In the genomic region with DNA sequence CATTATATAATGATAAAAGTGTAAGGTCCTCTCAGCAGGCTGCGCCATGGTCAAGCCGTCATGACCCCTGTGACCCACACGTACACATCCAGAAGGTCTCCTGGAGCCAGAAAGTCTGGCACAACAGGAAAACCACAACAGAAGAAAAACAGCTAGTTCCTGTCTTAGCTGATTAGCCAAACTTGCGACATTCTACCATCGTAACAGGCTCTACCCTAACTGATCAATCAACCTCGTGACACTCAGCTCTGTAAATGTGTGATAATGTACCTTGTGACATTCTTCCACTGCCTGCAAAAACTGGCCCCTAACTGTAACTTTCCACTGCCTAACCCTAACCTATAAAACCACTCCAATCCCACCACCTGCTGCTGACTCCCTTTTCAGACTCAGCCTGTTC, we compare ENCODE assay signal across 20 cellular contexts.
DNase-seq lines count a peak whose midpoint lies in the region; ATAC-seq, FAIRE-seq and TF ChIP-seq lines count a peak whose summit lies in the region.
"Had no signal": no experiment of that assay in that cellular context is flagged by ENCODE, and none has a peak within 500 bp of the region (broad histone marks: within the 10 kb centered on the region; RNA-seq: fewer than 3 reads in every experiment).

No MANE protein-coding gene starts in this region.

- FAIRE-seq in bronchial epithelial cell (lab: Jason Lieb, UNC), result peak; percentile 80
- FAIRE-seq: G401.6, GM12878 had no signal

- ATAC-seq in HG03025 (IDR thresholded peaks at IDR 0.05; ENCODE audit: low FRiP score, unreplicated experiment) (no peak), HG02840 (IDR thresholded peaks at IDR 0.05; ENCODE audit: low FRiP score, unreplicated experiment) (no peak)
- ATAC-seq: GM12878 had no signal

- H3K4me1 Mint-ChIP-seq in activated CD4-positive, alpha-beta memory T cell treated with anti-CD3 and anti-CD28 coated beads, Interleukin-2, amount 10 ng/mL, durations not matched to agents 7 days and 5 days, result no peaks in the 10 kb centered on the region

- DNase-seq in SIG-M5 treated with dmso at 0.1 percent for 504 hours (lab: John Stamatoyannopoulos, UW; ENCODE audit: unreplicated experiment) (peak; percentile 1), SIG-M5 (lab: John Stamatoyannopoulos, UW) (no peak), OCI-M1 (lab: John Stamatoyannopoulos, UW) (peak; percentile 96), bronchial epithelial cell (ENCODE audit: low read depth) (no peak), T-helper 1 cell (no peak)
- DNase-seq in activated CD4-positive, alpha-beta memory T cell treated with anti-CD3 and anti-CD28 coated beads, Interleukin-2, amount 10 ng/mL, durations not matched to agents 7 days and 5 days, result no peak
- DNase-seq: DND-41, GOT3, NCI-H1048, NCI-H146, NCI-H2081 treated with DMSO at 0.1 percent for 48 hours, NCI-H510A treated with DMSO at 0.1 percent for 48 hours, NCI-H82, Peyer's patch, SHP77, SW 1271 had no signal

- no peaks in the 10 kb centered on the region for H3K36me3 Mint-ChIP-seq in activated CD4-positive, alpha-beta memory T cell treated with anti-CD3 and anti-CD28 coated beads, Interleukin-2, amount 10 ng/mL, durations not matched to agents 7 days and 5 days (ENCODE audit: low read depth)

- no peak overlapping the region for H3K4me3 Mint-ChIP-seq in activated CD4-positive, alpha-beta memory T cell treated with anti-CD3 and anti-CD28 coated beads, Interleukin-2, amount 10 ng/mL, durations not matched to agents 7 days and 5 days

- no peak for TF ChIP-seq CTCF in bronchial epithelial cell (IDR thresholded peaks at IDR 0.05; ENCODE audit: insufficient read depth, low read length, severe bottlenecking)

- no peaks in the 10 kb centered on the region for H3K27me3 ChIP-seq in bronchial epithelial cell (ENCODE audit: control insufficient read depth, insufficient read depth, low read length)
- H3K27me3 ChIP-seq: Peyer's patch had no signal

- H3K36me3 ChIP-seq in bronchial epithelial cell (ENCODE audit: control insufficient read depth, insufficient read depth, low read length), result no peaks in the 10 kb centered on the region
- H3K36me3 ChIP-seq: Peyer's patch had no signal

- CTCF ChIA-PET in activated CD4-positive, alpha-beta memory T cell treated with anti-CD3 and anti-CD28 coated beads, Interleukin-2, amount 10 ng/mL, durations not matched to agents 7 days and 5 days (lab: Charles Lee), result no interaction called here

- peaks cover 27% of the 10 kb centered on the region for H3K9me3 Mint-ChIP-seq in activated CD4-positive, alpha-beta memory T cell treated with anti-CD3 and anti-CD28 coated beads, Interleukin-2, amount 10 ng/mL, durations not matched to agents 7 days and 5 days

- POLR2A ChIA-PET in activated CD4-positive, alpha-beta memory T cell treated with anti-CD3 and anti-CD28 coated beads, Interleukin-2, amount 10 ng/mL, durations not matched to agents 7 days and 5 days (lab: Charles Lee), result no interaction called here

- H3K4me3 ChIP-seq in bronchial epithelial cell (ENCODE audit: low read depth, low read length), result no peak overlapping the region
- H3K4me3 ChIP-seq: GM12878, Peyer's patch had no signal

- H3K27me3 Mint-ChIP-seq in activated CD4-positive, alpha-beta memory T cell treated with anti-CD3 and anti-CD28 coated beads, Interleukin-2, amount 10 ng/mL, durations not matched to agents 7 days and 5 days, result no peaks in the 10 kb centered on the region

- H3K27ac Mint-ChIP-seq in activated CD4-positive, alpha-beta memory T cell treated with anti-CD3 and anti-CD28 coated beads, Interleukin-2, amount 10 ng/mL, durations not matched to agents 7 days and 5 days, result no peak overlapping the region

Comparison
In these comparisons a context has a peak if more than half of its experiments do, and no peak if none do; other contexts are left out.
1. DNase-seq: peak in SIG-M5 treated with dmso at 0.1 percent for 504 hours (single experiment) and OCI-M1 (single experiment); none in SIG-M5 (single experiment), bronchial epithelial cell (single experiment), activated CD4-positive, alpha-beta memory T cell treated with anti-CD3 and anti-CD28 coated beads, Interleukin-2, amount 10 ng/mL, durations not matched to agents 7 days and 5 days (single experiment) and T-helper 1 cell (0 of 5).